In genomic region chr1:2287649-2288048, GRCh38 we compare ENCODE assay signal across 24 cellular contexts.
"Had no signal": no experiment of that assay in that cellular context is flagged by ENCODE, and none has a peak within 500 bp of the region (broad histone marks: within the 10 kb centered on the region; RNA-seq: fewer than 3 reads in every experiment).

No MANE protein-coding gene starts in this region.

- H2AFZ ChIP-seq: hepatocyte had no signal

- H3K9me3 ChIP-seq: adrenal gland, esophagus squamous epithelium, right atrium auricular region, suprapubic skin, tibial nerve had no signal

- H3K9me3 Mint-ChIP-seq: activated CD4-positive, alpha-beta T cell treated with anti-CD3 and anti-CD28 coated beads, Interleukin-2, amount 10 ng/mL, durations not matched to agents 24 days and 14 days; activated naive CD4-positive, alpha-beta T cell treated with anti-CD3 and anti-CD28 coated beads, Interleukin-2, amount 50 U/mL, for 72 hours; activated T-cell treated with anti-CD3 and anti-CD28 coated beads, Interleukin-2, amount 50 U/mL, for 4 hours; brain; T-helper 1 cell treated with Interleukin-12 subunit alpha and Interleukin-12 subunit beta and Interleukin-4 antibody, amounts not matched to agents 30 μg/mL and 1 μg/mL, for 36 hours had no signal

- ATAC-seq: activated CD4-positive, CD25-positive, alpha-beta regulatory T cell treated with anti-CD3 and anti-CD28 coated beads, Interleukin-2, amount 50 U/mL, for 24 hours; activated naive CD4-positive, alpha-beta T cell treated with anti-CD3 and anti-CD28 coated beads, Interleukin-2, amount 50 U/mL, for 72 hours; activated T-cell treated with anti-CD3 and anti-CD28 coated beads, Interleukin-2, amount 50 U/mL, for 4 hours; left cardiac atrium had no signal

- H3K27ac ChIP-seq: adrenal gland, cardiac muscle cell, esophagus squamous epithelium, hepatocyte, suprapubic skin, WERI-Rb-1 had no signal

- H3K4me3 ChIP-seq: adrenal gland, cardiac muscle cell, esophagus squamous epithelium, hepatocyte, right atrium auricular region, suprapubic skin, tibial nerve had no signal

- H3K4me3 Mint-ChIP-seq: activated CD4-positive, alpha-beta memory T cell treated with anti-CD3 and anti-CD28 coated beads, Interleukin-2, amount 10 ng/mL, durations not matched to agents 7 days and 5 days; brain; T-helper 1 cell treated with Interleukin-12 subunit alpha and Interleukin-12 subunit beta and Interleukin-4 antibody, amounts not matched to agents 30 μg/mL and 1 μg/mL, for 36 hours had no signal

- H3K4me2 ChIP-seq: hepatocyte had no signal

- H3K36me3 ChIP-seq: adrenal gland, cardiac muscle cell, esophagus squamous epithelium, right atrium auricular region, suprapubic skin, WERI-Rb-1 had no signal

- H3K27me3 ChIP-seq: adrenal gland, cardiac muscle cell, esophagus squamous epithelium, hepatocyte, right atrium auricular region, suprapubic skin, tibial nerve had no signal

- H3K27me3 Mint-ChIP-seq: activated CD4-positive, alpha-beta memory T cell treated with anti-CD3 and anti-CD28 coated beads, Interleukin-2, amount 10 ng/mL, durations not matched to agents 7 days and 5 days; activated CD4-positive, alpha-beta T cell treated with anti-CD3 and anti-CD28 coated beads, Interleukin-2, amount 10 ng/mL, durations not matched to agents 24 days and 14 days had no signal

- DNase-seq: activated CD8-positive, alpha-beta memory T cell treated with anti-CD3 and anti-CD28 coated beads, Interleukin-2, amount 50 U/mL, for 48 hours; activated naive CD4-positive, alpha-beta T cell; activated T-cell treated with anti-CD3 and anti-CD28 coated beads, Interleukin-2, amount 50 U/mL, for 4 hours; aorta; esophagus squamous epithelium; left cardiac atrium; mammary epithelial cell; occipital lobe; stimulated activated CD4-positive, alpha-beta T cell treated with anti-CD3 and anti-CD28 coated beads, Interleukin-15, amount 100 ng/mL, for 24 hours; SW 1271; T1000; WERI-Rb-1 had no signal
